In genomic region chr4:110207233-110207632, GRCh38 we compare ENCODE assay signal across 34 cellular contexts. TPM values are rescaled to one million over a fixed set of nuclear protein-coding genes. Genes with fewer than 3 reads are reported as not detected.
A peak's percentile ranks its signal among the peaks of the same experiment; 100 is the strongest.
DNase-seq lines count a peak whose midpoint lies in the region; ATAC-seq, FAIRE-seq and TF ChIP-seq lines count a peak whose summit lies in the region.
"Had no signal": no experiment of that assay in that cellular context is flagged by ENCODE, and none has a peak within 500 bp of the region (broad histone marks: within the 10 kb centered on the region; RNA-seq: fewer than 3 reads in every experiment).

No MANE protein-coding gene starts in this region.

- DNase-seq in left lobe of liver (ENCODE audit: low spot score) (no peak), HepG2 (ENCODE audit: low spot score) (no peak), right lobe of liver (no peak), GM10266 (ENCODE audit: extremely low spot score) (no peak), NK-92 (lab: John Stamatoyannopoulos, UW; ENCODE audit: unreplicated experiment) (no peak), DMS 273 treated with DMSO at 0.1 percent for 48 hours (lab: John Stamatoyannopoulos, UW) (no peak)
- no peak for DNase-seq in activated CD4-positive, alpha-beta T cell treated with anti-CD3 and anti-CD28 coated beads for 1 hour
- DNase-seq: 8988T; ACHN; AML-193; BE2C; C1 segment of cervical spinal cord; Caco-2; Calu3; CD4-positive, alpha-beta memory T cell; CD4-positive, alpha-beta T cell; CD4-positive, CD25-positive, alpha-beta regulatory T cell; CD8-positive, alpha-beta memory T cell; CD8-positive, alpha-beta T cell; COR-L47; DMS153; DMS53; DMS79; DMS79 treated with DMSO at 0.1 percent for 48 hours; DND-41; EL had no signal

- ATAC-seq in left lobe of liver (peak; percentile 57), HepG2 (no peak), right lobe of liver (peak; percentile 49 to 67 (median 50))
- ATAC-seq: A549; CD8-positive, alpha-beta T cell had no signal

- H3K4me2 ChIP-seq in HepG2 (ENCODE audit: low read depth, low read length) = no peak overlapping the region
- H3K4me2 ChIP-seq: A549; BLaER1; BLaER1 treated with 17β-estradiol and CSF1 and Interleukin-3, amounts not matched to agents 10 nM and 100 nM had no signal

- 62% methylated on average over 1 of the region's 1 CpG for WGBS in HepG2 (ENCODE audit: low lambda C conversion rate)
- 62% methylated on average over 1 of the region's 1 CpG for WGBS in liver
- 100% methylated on average over 1 of the region's 1 CpG for WGBS in right lobe of liver (ENCODE audit: insufficient coverage, low coverage, low lambda C conversion rate, missing lambda C conversion rate)

- H3K4me1 ChIP-seq in HepG2 (ENCODE audit: insufficient read depth, low read length) (peaks cover 8% of the 10 kb centered on the region), liver (ENCODE audit: control insufficient read depth in 4 of 4, insufficient read depth in 4 of 4, low read length in 3 of 4) (peaks cover 0 to 9% (median 3%) of the 10 kb centered on the region in 4 donors), right lobe of liver (peaks cover 0 to 30% (median 11%) of the 10 kb centered on the region in 4 donors)
- H3K4me1 ChIP-seq: BE2C; BLaER1; BLaER1 treated with 17β-estradiol and CSF1 and Interleukin-3, amounts not matched to agents 10 nM and 100 nM; Caco-2 had no signal

- H3K9ac ChIP-seq in HepG2 (ENCODE audit: insufficient read depth, low read depth, low read length) (no peak overlapping the region), liver (ENCODE audit: low read depth in 1 of 2, low read length in 2 of 2) (no peak overlapping the region)
- H3K9ac ChIP-seq: BLaER1; BLaER1 treated with 17β-estradiol and CSF1 and Interleukin-3, amounts not matched to agents 10 nM and 100 nM had no signal

- H3K9me3 ChIP-seq in HepG2 (ENCODE audit: low read length) (no peaks in the 10 kb centered on the region), liver (ENCODE audit: control insufficient read depth in 4 of 4, low read length in 3 of 4) (no peaks in the 10 kb centered on the region), right lobe of liver (no peaks in the 10 kb centered on the region)
- H3K9me3 ChIP-seq: A549; BE2C; BLaER1; BLaER1 treated with 17β-estradiol and CSF1 and Interleukin-3, amounts not matched to agents 10 nM and 100 nM; Caco-2 had no signal

- H3K27me3 ChIP-seq in HepG2 (ENCODE audit: control insufficient read depth in 1 of 2, insufficient read depth in 2 of 2, low read length in 2 of 2) (no peaks in the 10 kb centered on the region; a peak in 1 of 5 replicates), liver (ENCODE audit: control insufficient read depth in 4 of 4, insufficient read depth in 4 of 4, low read length in 3 of 4) (no peaks in the 10 kb centered on the region), right lobe of liver (no peaks in the 10 kb centered on the region)
- H3K27me3 ChIP-seq: BE2C, BLaER1 had no signal

- in situ Hi-C loops in HepG2 (cut with HindIII; ENCODE audit: extremely low pct_ligation_motif_present, low pct_unique_long_range_greater_than_20kb) = loop anchor here (5.0 kb wide), 1 partner anchor 155 kb away; no protein-coding TSS in a partner anchor

- no peak overlapping the region for H2AFZ ChIP-seq in HepG2 (ENCODE audit: low read length)

- no peak for TF ChIP-seq CTCF in HepG2 (CRISPR knock-in tag; IDR thresholded peaks at IDR 0.05)
- TF ChIP-seq CTCF in liver (IDR thresholded peaks at IDR 0.05; ENCODE audit: low read depth, low read length, missing input control) = no peak
- no peak for TF ChIP-seq CTCF in right lobe of liver (IDR thresholded peaks at IDR 0.05)
- no peak for TF ChIP-seq CTCF in GM10266 (IDR thresholded peaks at IDR 0.05; ENCODE audit: control insufficient read depth, insufficient read depth, low read depth, missing control alignments)

- POLR2A ChIA-PET in HepG2 (lab: Yijun Ruan, JAX) = no interaction called here

- TF ChIP-seq RAD21 in HepG2 (CRISPR knock-in tag; IDR thresholded peaks at IDR 0.05) (no peak), liver (IDR thresholded peaks at IDR 0.05) (peak; percentile 15 to 47)

- BruUV-seq in HepG2 (replicated peaks; lab: Mats Ljungman, UMichigan) = no TSS peak

- no peaks in the 10 kb centered on the region for H3K79me2 ChIP-seq in HepG2 (ENCODE audit: insufficient read depth, low read length)

- H3K36me3 ChIP-seq in HepG2 (replicated peaks in 1 of 2; ENCODE audit: control insufficient read depth in 1 of 2, insufficient read depth in 2 of 2, low read length in 2 of 2) = no peaks in the 10 kb centered on the region
- no peaks in the 10 kb centered on the region for H3K36me3 ChIP-seq in liver (ENCODE audit: control insufficient read depth in 4 of 4, insufficient read depth in 3 of 4, low read depth in 1 of 4, low read length in 3 of 4)
- H3K36me3 ChIP-seq in right lobe of liver = no peaks in the 10 kb centered on the region
- H3K36me3 ChIP-seq: BE2C; BLaER1; BLaER1 treated with 17β-estradiol and CSF1 and Interleukin-3, amounts not matched to agents 10 nM and 100 nM had no signal

- no peaks in the 10 kb centered on the region for H4K20me1 ChIP-seq in HepG2 (ENCODE audit: insufficient read depth, low read length)
- H4K20me1 ChIP-seq: BLaER1; BLaER1 treated with 17β-estradiol and CSF1 and Interleukin-3, amounts not matched to agents 10 nM and 100 nM had no signal

- no peak for TF ChIP-seq POLR2A in HepG2 (IDR thresholded peaks at IDR 0.05; ENCODE audit: insufficient read depth in 1 of 2, low read depth in 2 of 2, low read length in 2 of 2)
- TF ChIP-seq POLR2A in right lobe of liver (IDR thresholded peaks at IDR 0.05) = no peak

- H3K4me3 ChIP-seq in HepG2 (replicated peaks in 1 of 3; ENCODE audit: insufficient read depth in 1 of 3, low read depth in 2 of 3, low read length in 3 of 3) = no peak overlapping the region
- no peak overlapping the region for H3K4me3 ChIP-seq in liver (ENCODE audit: low read depth in 1 of 3, low read length in 3 of 3)
- no peak overlapping the region for H3K4me3 ChIP-seq in right lobe of liver
- H3K4me3 ChIP-seq: A549; BLaER1; BLaER1 treated with 17β-estradiol and CSF1 and Interleukin-3, amounts not matched to agents 10 nM and 100 nM had no signal

- intact Hi-C loops in HepG2 (cut with micrococcal nuclease; ENCODE audit: unreplicated experiment) (no loop called here), right lobe of liver (cut with DNase I) (loop anchor here in 1 of 2 donors (5.0 kb wide), 1 partner anchor 145 kb away; no protein-coding TSS in a partner anchor)

- CTCF ChIA-PET in HepG2 (lab: Yijun Ruan, JAX; ENCODE audit: low intra/inter-chr PET ratio, low total read pairs) = no interaction called here

- no peak for FAIRE-seq in HepG2 (lab: Jason Lieb, UNC)
- FAIRE-seq: A204.1, A549, D721Med had no signal

- H3K27ac ChIP-seq in HepG2 (ENCODE audit: extremely low read length, insufficient read depth, low read length) (no peak overlapping the region), liver (ENCODE audit: low read depth in 1 of 2, low read length in 2 of 2) (no peak overlapping the region), right lobe of liver (peak overlapping the region in 2 of 3 donors; percentile 2 to 43)
- H3K27ac ChIP-seq: 22Rv1; A549; BLaER1; BLaER1 treated with 17β-estradiol and CSF1 and Interleukin-3, amounts not matched to agents 10 nM and 100 nM; C4-2B had no signal

- TF ChIP-seq EP300 in HepG2 (IDR thresholded peaks at IDR 0.05; ENCODE audit: low read depth in 2 of 2, low read length in 2 of 2) (no peak), HepG2 (CRISPR knock-in tag; IDR thresholded peaks at IDR 0.05; ENCODE audit: borderline replicate concordance) (no peak)

TF ChIP-seq in HepG2, 621 proteins besides CTCF, POLR2A, EP300 and RAD21:
- TF ChIP-seq NKX3-1 (CRISPR knock-in tag; IDR thresholded peaks at IDR 0.05) (no peak), CEBPB (IDR thresholded peaks at IDR 0.05; ENCODE audit: borderline replicate concordance, low read depth, low read length) (peak; percentile 28; the same call in 1 of the 2 replicates)

TF ChIP-seq in liver, 16 proteins besides CTCF, POLR2A, EP300 and RAD21 (continues in another document):
- TF ChIP-seq GABPA (IDR thresholded peaks at IDR 0.05 in 1 of 2, conservative IDR thresholded peaks at IDR 0.05 in 1 of 2) (no peak), TAF1 (conservative IDR thresholded peaks at IDR 0.05) (no peak), FOXA1 (IDR thresholded peaks at IDR 0.05) (no peak), YY1 (IDR thresholded peaks at IDR 0.05) (peak; percentile 70)

RNA-seq across cellular contexts. Expression of gene ELOVL6, which starts 8.8 kb away (rescaled TPM):
- total RNA-seq in left lobe of liver = 35.0 TPM
- total RNA-seq in HepG2 (2016; rRNA removed; fragmentation: Illumina TruSeq; extraction: Trizol) = 14.1 and 19.6 TPM in 2 replicates
- total RNA-seq in HepG2 (2016; cell fraction: cytosol; rRNA removed; fragmentation: Illumina TruSeq; extraction: Trizol; ENCODE audit: low read depth) = 0.71 and 3.1 TPM in 2 replicates
- 15.5 and 16.4 TPM in 2 replicates for total RNA-seq in HepG2 (2016; cell fraction: insoluble cytoplasmic fraction; rRNA removed; fragmentation: Illumina TruSeq; extraction: Trizol)
- 8.2 and 9.0 TPM in 2 replicates for total RNA-seq in HepG2 (2016; cell fraction: membrane; rRNA removed; fragmentation: Illumina TruSeq; extraction: Trizol)
- 18.1 and 18.9 TPM in 2 replicates for total RNA-seq in HepG2 (2016; cell fraction: nucleus; rRNA removed; fragmentation: Illumina TruSeq; extraction: Trizol)
- 23.2 and 35.7 TPM in 2 replicates for polyA plus RNA-seq in HepG2 (2011; rRNA removed)
- polyA plus RNA-seq in HepG2 (2011; cell fraction: cytosol; rRNA removed) = 10.7 and 22.7 TPM in 2 replicates
- polyA plus RNA-seq in HepG2 (2011; cell fraction: nucleus; rRNA removed) = 10.2 and 14.1 TPM in 2 replicates
- polyA plus RNA-seq in HepG2 (2012) = 39.6 and 48.4 TPM in 2 replicates
- polyA plus RNA-seq in HepG2 (2016; cell fraction: cytosol; fragmentation: Illumina TruSeq; extraction: Trizol; ENCODE audit: low read depth) = 3.2 and 4.5 TPM in 2 replicates
- 21.8 and 24.4 TPM in 2 replicates for polyA plus RNA-seq in HepG2 (2016; cell fraction: insoluble cytoplasmic fraction; fragmentation: Illumina TruSeq; extraction: Trizol; ENCODE audit: low read depth)
- 7.5 and 9.5 TPM in 2 replicates for polyA plus RNA-seq in HepG2 (2016; cell fraction: membrane; fragmentation: Illumina TruSeq; extraction: Trizol; ENCODE audit: low read depth)
- 32.3 and 35.2 TPM in 2 replicates for polyA plus RNA-seq in HepG2 (2016; cell fraction: nucleus; fragmentation: Illumina TruSeq; extraction: Trizol; ENCODE audit: insufficient read depth, low read depth)
- 11.9 and 32.9 TPM in 2 replicates for polyA minus RNA-seq in HepG2 (2011; rRNA and poly(A)+ RNA removed; ENCODE audit: low replicate concordance)
- polyA minus RNA-seq in HepG2 (2011; cell fraction: cytosol; rRNA and poly(A)+ RNA removed) = 13.3 and 29.7 TPM in 2 replicates
- polyA minus RNA-seq in HepG2 (2011; cell fraction: nucleus; rRNA and poly(A)+ RNA removed) = 21.6 and 31.1 TPM in 2 replicates
- total RNA-seq in liver = 10 to 100 TPM; 36.4 to 38.6 TPM
- 10 to 100 TPM; 19.5 to 38.8 TPM for polyA plus RNA-seq in liver
- total RNA-seq in right lobe of liver = 10 to 100 TPM; 21.5 to 94.8 (median 31.2) TPM

Comparison
In these comparisons a context has a peak if more than half of its experiments do, and no peak if none do; other contexts are left out.
1. H3K27ac ChIP-seq: peak in right lobe of liver (2 of 3); none in HepG2 (single experiment) and liver (0 of 2).